33 cellular contexts compared by ENCODE assay signal in genomic region chr1:3255680-3256079, GRCh38.
"Had no signal": no experiment of that assay in that cellular context is flagged by ENCODE, and none has a peak within 500 bp of the region (broad histone marks: within the 10 kb centered on the region; RNA-seq: fewer than 3 reads in every experiment).

No MANE protein-coding gene starts in this region.

- H3K27me3 Mint-ChIP-seq: activated B cell treated with CpG ODN at 0.5 μM for 24 hours; activated CD4-positive, alpha-beta memory T cell treated with anti-CD3 and anti-CD28 coated beads for 36 hours; activated CD4-positive, alpha-beta T cell treated with anti-CD3 and anti-CD28 coated beads, Interleukin-2, amount 10 ng/mL, durations not matched to agents 24 days and 14 days; activated CD8-positive, alpha-beta T cell treated with anti-CD3 and anti-CD28 coated beads for 36 hours; activated naive CD4-positive, alpha-beta T cell treated with anti-CD3 and anti-CD28 coated beads, Interleukin-2, amount 50 U/mL, for 24 hours; activated naive CD8-positive, alpha-beta T cell; activated naive CD8-positive, alpha-beta T cell treated with anti-CD3 and anti-CD28 coated beads, Interleukin-2, amount 50 U/mL, for 24 hours; brain had no signal

- H3K36me3 Mint-ChIP-seq: activated CD4-positive, alpha-beta memory T cell treated with anti-CD3 and anti-CD28 coated beads for 36 hours; activated naive CD4-positive, alpha-beta T cell treated with anti-CD3 and anti-CD28 coated beads, Interleukin-2, amount 10 ng/mL, durations not matched to agents 7 days and 5 days; activated naive CD4-positive, alpha-beta T cell treated with anti-CD3 and anti-CD28 coated beads, Interleukin-2, amount 50 U/mL, for 24 hours; activated naive CD8-positive, alpha-beta T cell; activated naive CD8-positive, alpha-beta T cell treated with anti-CD3 and anti-CD28 coated beads, Interleukin-2, amount 10 ng/mL, durations not matched to agents 7 days and 5 days had no signal

- H3K4me1 Mint-ChIP-seq: activated B cell treated with CpG ODN at 0.5 μM for 24 hours; activated CD4-positive, alpha-beta T cell treated with anti-CD3 and anti-CD28 coated beads, Interleukin-2, amount 10 ng/mL, durations not matched to agents 24 days and 14 days; activated naive CD4-positive, alpha-beta T cell treated with anti-CD3 and anti-CD28 coated beads, Interleukin-2, amount 10 ng/mL, durations not matched to agents 7 days and 5 days; activated naive CD4-positive, alpha-beta T cell treated with anti-CD3 and anti-CD28 coated beads, Interleukin-2, amount 50 U/mL, for 24 hours; activated naive CD8-positive, alpha-beta T cell treated with anti-CD3 and anti-CD28 coated beads, Interleukin-2, amount 10 ng/mL, durations not matched to agents 7 days and 5 days; activated naive CD8-positive, alpha-beta T cell treated with anti-CD3 and anti-CD28 coated beads, Interleukin-2, amount 50 U/mL, for 24 hours had no signal

- H3K9me3 ChIP-seq: ascending aorta had no signal

- DNase-seq: activated B cell treated with CpG ODN at 0.5 μM for 24 hours; activated CD4-positive, alpha-beta memory T cell treated with anti-CD3 and anti-CD28 coated beads for 36 hours; activated CD4-positive, alpha-beta T cell treated with anti-CD3 and anti-CD28 coated beads for 4 hours; activated CD4-positive, alpha-beta T cell treated with anti-CD3 and anti-CD28 coated beads, Interleukin-2, amount 10 ng/mL, durations not matched to agents 24 days and 14 days; activated CD4-positive, alpha-beta T cell treated with anti-CD3 and anti-CD28 coated beads, Interleukin-2, amount 50 U/mL, for 1 hour; activated CD4-positive, alpha-beta T cell treated with anti-CD3 and anti-CD28 coated beads, Interleukin-2, amount 50 U/mL, for 4 hours; activated CD4-positive, CD25-positive, alpha-beta regulatory T cell treated with anti-CD3 and anti-CD28 coated beads, Interleukin-2, amount 50 U/mL, for 72 hours; activated CD8-positive, alpha-beta memory T cell treated with anti-CD3 and anti-CD28 coated beads, Interleukin-2, amount 50 U/mL, for 4 hours; activated CD8-positive, alpha-beta T cell treated with anti-CD3 and anti-CD28 coated beads for 36 hours; activated effector memory CD4-positive, alpha-beta T cell treated with Interleukin-2 at 50 U/mL for 16 hours; activated gamma-delta T cell; activated naive CD4-positive, alpha-beta T cell treated with anti-CD3 and anti-CD28 coated beads, Interleukin-2, amount 10 ng/mL, durations not matched to agents 7 days and 5 days; activated naive CD4-positive, alpha-beta T cell treated with Interleukin-2 at 50 U/mL for 16 hours; activated naive CD8-positive, alpha-beta T cell treated with anti-CD3 and anti-CD28 coated beads, Interleukin-2, amount 10 ng/mL, durations not matched to agents 7 days and 5 days; activated naive CD8-positive, alpha-beta T cell treated with anti-CD3 and anti-CD28 coated beads, Interleukin-2, amount 50 U/mL, for 24 hours; activated T-cell treated with anti-CD3 and anti-CD28 coated beads for 4 hours; activated T-cell treated with anti-CD3 and anti-CD28 coated beads, Interleukin-2, amount 50 U/mL, for 1 hour; activated T-cell treated with anti-CD3 and anti-CD28 coated beads, Interleukin-2, amount 50 U/mL, for 4 hours; amygdala; anterior cingulate cortex; central memory CD4-positive, alpha-beta T cell; T-helper 1 cell; T-helper 2 cell; T-helper 9 cell had no signal

- H3K27me3 ChIP-seq: ascending aorta, cardiac muscle cell had no signal

- H3K36me3 ChIP-seq: ascending aorta, cardiac muscle cell had no signal

- H3K4me3 Mint-ChIP-seq: activated B cell treated with CpG ODN at 0.5 μM for 24 hours; activated CD4-positive, alpha-beta memory T cell treated with anti-CD3 and anti-CD28 coated beads for 36 hours; activated CD4-positive, alpha-beta T cell treated with anti-CD3 and anti-CD28 coated beads, Interleukin-2, amount 10 ng/mL, durations not matched to agents 24 days and 14 days; activated CD8-positive, alpha-beta T cell treated with anti-CD3 and anti-CD28 coated beads for 36 hours; activated naive CD4-positive, alpha-beta T cell treated with anti-CD3 and anti-CD28 coated beads, Interleukin-2, amount 10 ng/mL, durations not matched to agents 7 days and 5 days; activated naive CD4-positive, alpha-beta T cell treated with anti-CD3 and anti-CD28 coated beads, Interleukin-2, amount 50 U/mL, for 24 hours; activated naive CD8-positive, alpha-beta T cell; activated naive CD8-positive, alpha-beta T cell treated with anti-CD3 and anti-CD28 coated beads, Interleukin-2, amount 10 ng/mL, durations not matched to agents 7 days and 5 days; activated naive CD8-positive, alpha-beta T cell treated with anti-CD3 and anti-CD28 coated beads, Interleukin-2, amount 50 U/mL, for 24 hours; activated T-cell treated with anti-CD3 and anti-CD28 coated beads, Interleukin-2, amount 50 U/mL, for 4 hours; brain; T-helper 1 cell treated with Interleukin-12 subunit alpha and Interleukin-12 subunit beta and Interleukin-4 antibody, amounts not matched to agents 30 μg/mL and 1 μg/mL, for 36 hours; T-helper 2 cell treated with Interferon-gamma antibody and Interleukin-4, amounts not matched to agents 5 μg/mL and 100 μg/mL, for 36 hours had no signal

- H3K9me3 Mint-ChIP-seq: activated naive CD4-positive, alpha-beta T cell treated with anti-CD3 and anti-CD28 coated beads, Interleukin-2, amount 50 U/mL, for 24 hours; activated T-cell treated with anti-CD3 and anti-CD28 coated beads, Interleukin-2, amount 50 U/mL, for 4 hours had no signal

- ATAC-seq: activated CD8-positive, alpha-beta T cell treated with anti-CD3 and anti-CD28 coated beads for 36 hours; activated naive CD8-positive, alpha-beta T cell treated with anti-CD3 and anti-CD28 coated beads, Interleukin-2, amount 50 U/mL, for 24 hours; activated T-cell treated with anti-CD3 and anti-CD28 coated beads, Interleukin-2, amount 50 U/mL, for 4 hours had no signal

- H3K27ac ChIP-seq: ascending aorta, cardiac muscle cell, VCaP had no signal

- H3K4me3 ChIP-seq: ascending aorta, cardiac muscle cell had no signal

- H3K27ac Mint-ChIP-seq: activated B cell treated with CpG ODN at 0.5 μM for 24 hours; activated CD4-positive, alpha-beta memory T cell treated with anti-CD3 and anti-CD28 coated beads for 36 hours; activated CD4-positive, alpha-beta T cell treated with anti-CD3 and anti-CD28 coated beads, Interleukin-2, amount 10 ng/mL, durations not matched to agents 24 days and 14 days; activated CD8-positive, alpha-beta T cell treated with anti-CD3 and anti-CD28 coated beads for 36 hours; activated naive CD4-positive, alpha-beta T cell treated with anti-CD3 and anti-CD28 coated beads, Interleukin-2, amount 10 ng/mL, durations not matched to agents 7 days and 5 days; activated naive CD4-positive, alpha-beta T cell treated with anti-CD3 and anti-CD28 coated beads, Interleukin-2, amount 50 U/mL, for 24 hours; activated naive CD8-positive, alpha-beta T cell; activated naive CD8-positive, alpha-beta T cell treated with anti-CD3 and anti-CD28 coated beads, Interleukin-2, amount 10 ng/mL, durations not matched to agents 7 days and 5 days; activated naive CD8-positive, alpha-beta T cell treated with anti-CD3 and anti-CD28 coated beads, Interleukin-2, amount 50 U/mL, for 24 hours; activated T-helper 2 cell treated with anti-CD3 and anti-CD28 coated beads, Interferon-gamma antibody, Interleukin-2, Interleukin-4, amounts not matched to agents 10 μg/mL and 5 μg/mL and 100 μg/mL, durations not matched to agents 14 hours and 24 hours and 36 hours; brain; T-helper 1 cell treated with Interleukin-12 subunit alpha and Interleukin-12 subunit beta and Interleukin-4 antibody, amounts not matched to agents 30 μg/mL and 1 μg/mL, for 36 hours; T-helper 2 cell treated with Interferon-gamma antibody and Interleukin-4, amounts not matched to agents 5 μg/mL and 100 μg/mL, for 36 hours had no signal
